ENCODE assay signal across 17 cellular contexts in the genomic region with DNA sequence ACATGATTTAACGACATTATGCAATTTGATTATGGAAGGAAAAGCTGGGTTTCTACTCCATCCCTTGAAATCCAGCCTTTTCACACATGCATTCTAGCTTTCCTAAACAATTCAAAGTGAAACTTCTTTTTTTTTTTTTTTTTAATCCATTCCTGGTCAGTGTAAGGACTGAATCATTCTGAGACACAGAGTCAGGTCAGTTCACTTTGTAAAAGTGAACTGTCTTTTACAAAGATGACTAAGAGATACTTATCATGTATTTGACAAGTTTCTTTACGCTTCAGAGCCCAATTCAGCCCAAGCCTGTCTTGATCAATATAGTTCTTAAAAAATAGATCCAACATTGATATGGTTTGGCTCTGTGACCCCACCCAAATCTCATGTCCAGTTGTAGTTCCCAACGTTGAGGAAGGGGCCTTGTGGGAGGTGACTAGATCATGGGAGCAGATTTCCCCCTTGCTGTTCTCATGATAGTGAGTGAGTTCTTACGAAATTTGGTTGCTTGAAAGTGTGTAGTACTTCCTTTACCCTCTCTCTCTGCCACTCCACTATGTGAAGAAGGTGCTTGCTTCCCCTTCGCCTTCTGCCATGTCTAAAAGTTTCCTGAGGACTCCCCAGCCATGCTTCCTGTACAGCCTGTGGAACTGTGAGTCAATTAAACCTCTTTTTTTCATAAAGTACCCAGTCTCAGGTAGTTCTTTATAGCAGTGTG.
DNase-seq lines count a peak whose midpoint lies in the region; ATAC-seq and TF ChIP-seq lines count a peak whose summit lies in the region.
"Had no signal": no experiment of that assay in that cellular context is flagged by ENCODE, and none has a peak within 500 bp of the region (broad histone marks: within the 10 kb centered on the region; RNA-seq: fewer than 3 reads in every experiment).

No MANE protein-coding gene starts in this region.

- intact Hi-C loops in lower lobe of right lung (cut with DNase I), result no loop called here
- intact Hi-C loops in ovary (cut with DNase I), result no loop called here

- TF ChIP-seq CTCF in AG10803 (conservative IDR thresholded peaks at IDR 0.05; ENCODE audit: low read length) (no peak), HL-60 (IDR thresholded peaks at IDR 0.05; ENCODE audit: insufficient read depth, low read length) (no peak), fibroblast of mammary gland (conservative IDR thresholded peaks at IDR 0.05; ENCODE audit: control insufficient read depth, insufficient read depth, low read depth, low read length) (no peak), lower lobe of right lung (IDR thresholded peaks at IDR 0.05) (no peak), ovary (IDR thresholded peaks at IDR 0.05) (no peak)

- no peaks in the 10 kb centered on the region for H3K9me3 ChIP-seq in lower lobe of right lung
- no peaks in the 10 kb centered on the region for H3K9me3 ChIP-seq in ovary

- no peak for TF ChIP-seq POLR2A in ovary (IDR thresholded peaks at IDR 0.05)

- DNase-seq in AG10803 (ENCODE audit: low read depth), result peak; percentile 65
- DNase-seq in HL-60 (ENCODE audit: low read depth in 1 of 2, low spot score in 1 of 2), result peak; percentile 14 to 15
- DNase-seq in fibroblast of mammary gland (ENCODE audit: low read depth), result peak; percentile 75
- no peak for DNase-seq in lower lobe of right lung
- no peak for DNase-seq in COR-L47 (lab: John Stamatoyannopoulos, UW)
- no peak for DNase-seq in ovary
- DNase-seq: activated CD4-positive, alpha-beta T cell treated with anti-CD3 and anti-CD28 coated beads for 36 hours; activated T-cell treated with anti-CD3 and anti-CD28 coated beads, Interleukin-2, amount 50 U/mL, for 4 hours; aorta; head of caudate nucleus; kidney glomerular epithelial cell; NCI-H2107; retina; stimulated activated CD4-positive, alpha-beta T cell treated with anti-CD3 and anti-CD28 coated beads, Interleukin-4, amount 100 ng/mL, for 24 hours had no signal

- no peaks in the 10 kb centered on the region for H3K36me3 ChIP-seq in lower lobe of right lung
- no peaks in the 10 kb centered on the region for H3K36me3 ChIP-seq in ovary

- no peak for TF ChIP-seq EP300 in ovary (IDR thresholded peaks at IDR 0.05)

- 87 to 91% (median 88%) methylated on average over 5 of the region's 5 CpGs for WGBS in ovary, 3 donors

- peaks cover 4% of the 10 kb centered on the region for H3K4me1 ChIP-seq in lower lobe of right lung
- H3K4me1 ChIP-seq in ovary (ENCODE audit: insufficient read depth), result no peaks in the 10 kb centered on the region

- H3K27ac ChIP-seq in HL-60 (replicated peaks), result no peak overlapping the region
- no peak overlapping the region for H3K27ac ChIP-seq in lower lobe of right lung
- no peak overlapping the region for H3K27ac ChIP-seq in ovary

- no peaks in the 10 kb centered on the region for H3K27me3 ChIP-seq in HL-60 (ENCODE audit: insufficient read depth, poor library complexity, severe bottlenecking)
- no peaks in the 10 kb centered on the region for H3K27me3 ChIP-seq in lower lobe of right lung (ENCODE audit: low read depth)
- H3K27me3 ChIP-seq in ovary, result no peaks in the 10 kb centered on the region

- H3K4me3 ChIP-seq in AG10803 (ENCODE audit: low read length), result no peak overlapping the region
- no peak overlapping the region for H3K4me3 ChIP-seq in HL-60 (replicated peaks; ENCODE audit: insufficient read depth, low read length)
- H3K4me3 ChIP-seq in fibroblast of mammary gland (ENCODE audit: control insufficient read depth, low read depth, low read length), result no peak overlapping the region
- no peak overlapping the region for H3K4me3 ChIP-seq in lower lobe of right lung
- no peak overlapping the region for H3K4me3 ChIP-seq in ovary

- peak; percentile 58 for ATAC-seq in SK-N-SH treated with all-trans-retinoic acid at 6 μM for 48 hours
- no peak for ATAC-seq in lower lobe of right lung
- no peak for ATAC-seq in HG02571 (IDR thresholded peaks at IDR 0.05; ENCODE audit: unreplicated experiment)
- ATAC-seq: activated CD4-positive, alpha-beta T cell treated with anti-CD3 and anti-CD28 coated beads for 36 hours; activated T-cell treated with anti-CD3 and anti-CD28 coated beads, Interleukin-2, amount 50 U/mL, for 4 hours; stimulated activated effector memory CD8-positive, alpha-beta T cell treated with anti-CD3 and anti-CD28 coated beads, Interleukin-12 subunit alpha, Interleukin-12 subunit beta, amount 100 ng/mL, for 72 hours had no signal

TF ChIP-seq in SK-N-SH treated with all-trans-retinoic acid at 6 μM for 48 hours, 23 proteins besides CTCF, POLR2A, EP300 and RAD21 (continues in another document):
- TF ChIP-seq ISL1 (CRISPR knock-in tag; IDR thresholded peaks at IDR 0.05), result no peak
- TF ChIP-seq CSDC2 (CRISPR knock-in tag; IDR thresholded peaks at IDR 0.05), result no peak
- TF ChIP-seq BACH2 (CRISPR knock-in tag; IDR thresholded peaks at IDR 0.05; ENCODE audit: borderline replicate concordance), result no peak
- no peak for TF ChIP-seq ZNF70 (CRISPR knock-in tag; IDR thresholded peaks at IDR 0.05)
- no peak for TF ChIP-seq PPARA (CRISPR knock-in tag; IDR thresholded peaks at IDR 0.05; ENCODE audit: borderline replicate concordance)
- no peak for TF ChIP-seq ZNF565 (CRISPR knock-in tag; conservative IDR thresholded peaks at IDR 0.05; ENCODE audit: low read depth)
- TF ChIP-seq, protein P1, sequence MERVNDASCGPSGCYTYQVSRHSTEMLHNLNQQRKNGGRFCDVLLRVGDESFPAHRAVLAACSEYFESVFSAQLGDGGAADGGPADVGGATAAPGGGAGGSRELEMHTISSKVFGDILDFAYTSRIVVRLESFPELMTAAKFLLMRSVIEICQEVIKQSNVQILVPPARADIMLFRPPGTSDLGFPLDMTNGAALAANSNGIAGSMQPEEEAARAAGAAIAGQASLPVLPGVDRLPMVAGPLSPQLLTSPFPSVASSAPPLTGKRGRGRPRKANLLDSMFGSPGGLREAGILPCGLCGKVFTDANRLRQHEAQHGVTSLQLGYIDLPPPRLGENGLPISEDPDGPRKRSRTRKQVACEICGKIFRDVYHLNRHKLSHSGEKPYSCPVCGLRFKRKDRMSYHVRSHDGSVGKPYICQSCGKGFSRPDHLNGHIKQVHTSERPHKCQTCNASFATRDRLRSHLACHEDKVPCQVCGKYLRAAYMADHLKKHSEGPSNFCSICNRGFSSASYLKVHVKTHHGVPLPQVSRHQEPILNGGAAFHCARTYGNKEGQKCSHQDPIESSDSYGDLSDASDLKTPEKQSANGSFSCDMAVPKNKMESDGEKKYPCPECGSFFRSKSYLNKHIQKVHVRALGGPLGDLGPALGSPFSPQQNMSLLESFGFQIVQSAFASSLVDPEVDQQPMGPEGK (CRISPR knock-in tag; IDR thresholded peaks at IDR 0.05; ENCODE audit: borderline replicate concordance), result no peak
- TF ChIP-seq ZNF8 (CRISPR knock-in tag; IDR thresholded peaks at IDR 0.05), result no peak
- TF ChIP-seq ARNTL (CRISPR knock-in tag; IDR thresholded peaks at IDR 0.05; ENCODE audit: borderline replicate concordance, low read depth), result no peak
- TF ChIP-seq, protein P2, sequence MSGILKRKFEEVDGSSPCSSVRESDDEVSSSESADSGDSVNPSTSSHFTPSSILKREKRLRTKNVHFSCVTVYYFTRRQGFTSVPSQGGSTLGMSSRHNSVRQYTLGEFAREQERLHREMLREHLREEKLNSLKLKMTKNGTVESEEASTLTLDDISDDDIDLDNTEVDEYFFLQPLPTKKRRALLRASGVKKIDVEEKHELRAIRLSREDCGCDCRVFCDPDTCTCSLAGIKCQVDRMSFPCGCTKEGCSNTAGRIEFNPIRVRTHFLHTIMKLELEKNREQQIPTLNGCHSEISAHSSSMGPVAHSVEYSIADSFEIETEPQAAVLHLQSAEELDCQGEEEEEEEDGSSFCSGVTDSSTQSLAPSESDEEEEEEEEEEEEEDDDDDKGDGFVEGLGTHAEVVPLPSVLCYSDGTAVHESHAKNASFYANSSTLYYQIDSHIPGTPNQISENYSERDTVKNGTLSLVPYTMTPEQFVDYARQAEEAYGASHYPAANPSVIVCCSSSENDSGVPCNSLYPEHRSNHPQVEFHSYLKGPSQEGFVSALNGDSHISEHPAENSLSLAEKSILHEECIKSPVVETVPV (CRISPR knock-in tag; IDR thresholded peaks at IDR 0.05), result no peak
- TF ChIP-seq TOX (CRISPR knock-in tag; IDR thresholded peaks at IDR 0.05; ENCODE audit: borderline replicate concordance), result no peak
- TF ChIP-seq GLIS3 (CRISPR knock-in tag; IDR thresholded peaks at IDR 0.05), result no peak
- TF ChIP-seq, protein P3, sequence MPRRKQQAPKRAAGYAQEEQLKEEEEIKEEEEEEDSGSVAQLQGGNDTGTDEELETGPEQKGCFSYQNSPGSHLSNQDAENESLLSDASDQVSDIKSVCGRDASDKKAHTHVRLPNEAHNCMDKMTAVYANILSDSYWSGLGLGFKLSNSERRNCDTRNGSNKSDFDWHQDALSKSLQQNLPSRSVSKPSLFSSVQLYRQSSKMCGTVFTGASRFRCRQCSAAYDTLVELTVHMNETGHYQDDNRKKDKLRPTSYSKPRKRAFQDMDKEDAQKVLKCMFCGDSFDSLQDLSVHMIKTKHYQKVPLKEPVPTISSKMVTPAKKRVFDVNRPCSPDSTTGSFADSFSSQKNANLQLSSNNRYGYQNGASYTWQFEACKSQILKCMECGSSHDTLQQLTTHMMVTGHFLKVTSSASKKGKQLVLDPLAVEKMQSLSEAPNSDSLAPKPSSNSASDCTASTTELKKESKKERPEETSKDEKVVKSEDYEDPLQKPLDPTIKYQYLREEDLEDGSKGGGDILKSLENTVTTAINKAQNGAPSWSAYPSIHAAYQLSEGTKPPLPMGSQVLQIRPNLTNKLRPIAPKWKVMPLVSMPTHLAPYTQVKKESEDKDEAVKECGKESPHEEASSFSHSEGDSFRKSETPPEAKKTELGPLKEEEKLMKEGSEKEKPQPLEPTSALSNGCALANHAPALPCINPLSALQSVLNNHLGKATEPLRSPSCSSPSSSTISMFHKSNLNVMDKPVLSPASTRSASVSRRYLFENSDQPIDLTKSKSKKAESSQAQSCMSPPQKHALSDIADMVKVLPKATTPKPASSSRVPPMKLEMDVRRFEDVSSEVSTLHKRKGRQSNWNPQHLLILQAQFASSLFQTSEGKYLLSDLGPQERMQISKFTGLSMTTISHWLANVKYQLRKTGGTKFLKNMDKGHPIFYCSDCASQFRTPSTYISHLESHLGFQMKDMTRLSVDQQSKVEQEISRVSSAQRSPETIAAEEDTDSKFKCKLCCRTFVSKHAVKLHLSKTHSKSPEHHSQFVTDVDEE (CRISPR knock-in tag; IDR thresholded peaks at IDR 0.05), result no peak

Comparison
In these comparisons a context has a peak if more than half of its experiments do, and no peak if none do; other contexts are left out.
1. DNase-seq: peak in AG10803 (single experiment), HL-60 (2 of 2) and fibroblast of mammary gland (single experiment); none in lower lobe of right lung (single experiment), COR-L47 (single experiment) and ovary (0 of 5).